Comparison of ENCODE assay signal across 1 cellular context in the genomic region with DNA sequence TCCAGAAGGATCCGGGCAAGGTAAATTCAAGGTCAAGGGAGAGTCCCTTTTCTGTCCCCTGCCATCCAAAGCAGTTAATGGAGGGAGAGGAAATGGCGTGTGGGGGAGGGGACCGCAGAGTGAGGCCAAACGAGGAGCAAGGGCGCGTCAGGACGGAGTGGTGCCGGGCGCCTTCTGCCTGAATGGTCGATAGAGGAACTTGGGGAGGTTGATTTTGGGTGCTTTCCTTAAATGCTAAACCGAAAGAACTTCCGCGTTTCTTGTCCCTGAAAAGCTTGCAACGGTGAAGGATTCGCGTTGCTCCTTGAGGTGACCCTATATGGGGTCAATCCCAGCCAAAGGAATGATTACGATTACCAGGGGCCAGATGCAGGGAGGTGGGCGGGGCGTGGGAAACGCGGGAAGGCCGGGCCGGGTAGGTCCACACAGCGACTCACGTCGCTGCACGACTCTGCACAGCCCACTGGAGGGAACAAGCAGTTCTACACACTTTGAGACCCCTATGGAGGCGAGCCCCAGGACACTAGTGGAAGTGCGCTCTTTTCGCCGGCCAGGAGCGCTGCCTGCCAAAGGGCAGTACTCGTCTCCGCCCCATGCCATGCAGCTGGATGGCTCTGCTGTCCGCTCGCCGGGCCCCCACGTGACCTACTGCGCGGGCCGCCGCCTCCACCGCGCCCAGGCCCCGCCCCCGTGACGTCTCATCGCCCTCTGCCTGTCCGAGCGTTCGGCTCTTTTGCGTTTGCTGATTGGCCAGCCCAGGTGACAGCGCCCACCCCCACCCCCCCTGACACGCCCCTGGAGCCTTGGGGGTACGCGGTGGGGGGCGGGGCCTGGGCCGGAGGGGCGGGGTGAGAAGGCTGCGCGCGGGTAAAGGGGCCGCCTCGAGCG.
TF ChIP-seq lines count a peak whose summit lies in the region.

No MANE protein-coding gene starts in this region.

TF ChIP-seq in HepG2, 621 proteins besides CTCF, POLR2A, EP300 and RAD21 (continued from another document and continues in another):
- TF ChIP-seq, protein P1, sequence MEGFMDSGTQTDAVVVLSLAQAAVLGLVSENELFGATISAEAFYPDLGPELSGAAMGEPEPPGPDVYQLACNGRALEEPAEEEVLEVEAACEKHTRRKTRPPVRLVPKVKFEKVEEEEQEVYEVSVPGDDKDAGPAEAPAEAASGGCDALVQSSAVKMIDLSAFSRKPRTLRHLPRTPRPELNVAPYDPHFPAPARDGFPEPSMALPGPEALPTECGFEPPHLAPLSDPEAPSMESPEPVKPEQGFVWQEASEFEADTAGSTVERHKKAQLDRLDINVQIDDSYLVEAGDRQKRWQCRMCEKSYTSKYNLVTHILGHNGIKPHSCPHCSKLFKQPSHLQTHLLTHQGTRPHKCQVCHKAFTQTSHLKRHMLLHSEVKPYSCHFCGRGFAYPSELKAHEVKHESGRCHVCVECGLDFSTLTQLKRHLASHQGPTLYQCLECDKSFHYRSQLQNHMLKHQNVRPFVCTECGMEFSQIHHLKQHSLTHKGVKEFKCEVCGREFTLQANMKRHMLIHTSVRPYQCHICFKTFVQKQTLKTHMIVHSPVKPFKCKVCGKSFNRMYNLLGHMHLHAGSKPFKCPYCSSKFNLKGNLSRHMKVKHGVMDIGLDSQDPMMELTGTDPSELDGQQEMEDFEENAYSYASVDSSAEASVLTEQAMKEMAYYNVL (CRISPR knock-in tag; IDR thresholded peaks at IDR 0.05; ENCODE audit: borderline replicate concordance) = no peak
- TF ChIP-seq ZGPAT (CRISPR knock-in tag; IDR thresholded peaks at IDR 0.05) (no peak), ZNF761 (CRISPR knock-in tag; conservative IDR thresholded peaks at IDR 0.05) (no peak), ZNF704 (CRISPR knock-in tag; IDR thresholded peaks at IDR 0.05; ENCODE audit: borderline replicate concordance) (no peak), CBX1 (IDR thresholded peaks at IDR 0.05; ENCODE audit: low read depth) (peak; percentile 56), HNRNPH1 (optimal IDR thresholded peaks at IDR 0.05; ENCODE audit: low read depth, low read length) (no peak), PAXIP1 (CRISPR knock-in tag; conservative IDR thresholded peaks at IDR 0.05) (0 out of 2 replicates have a peak, but pooled peaks have one; percentile 15), ADNP (CRISPR knock-in tag; IDR thresholded peaks at IDR 0.05) (no peak), SNRNP70 (IDR thresholded peaks at IDR 0.05; ENCODE audit: low read depth, low read length) (no peak), ZNF766 (CRISPR knock-in tag; IDR thresholded peaks at IDR 0.05; ENCODE audit: borderline replicate concordance) (no peak), GABPA (IDR thresholded peaks at IDR 0.05; ENCODE audit: low read depth, low read length) (no peak), GABPA (CRISPR knock-in tag; IDR thresholded peaks at IDR 0.05; ENCODE audit: low read depth) (no peak), KDM6A (CRISPR knock-in tag; IDR thresholded peaks at IDR 0.05; ENCODE audit: low read depth) (no peak), ATF7 (IDR thresholded peaks at IDR 0.05) (no peak), ATF7 (CRISPR knock-in tag; IDR thresholded peaks at IDR 0.05) (no peak), ZNF350 (CRISPR knock-in tag; IDR thresholded peaks at IDR 0.05; ENCODE audit: borderline replicate concordance, low read depth) (no peak; the same call in 1 of the 2 replicates), ZNF326 (CRISPR knock-in tag; IDR thresholded peaks at IDR 0.05; ENCODE audit: borderline replicate concordance) (no peak), RBAK (CRISPR knock-in tag; IDR thresholded peaks at IDR 0.05) (no peak), ZBTB38 (CRISPR knock-in tag; IDR thresholded peaks at IDR 0.05) (0 out of 2 replicates have a peak, but pooled peaks have one; percentile 28), CREB1 (IDR thresholded peaks at IDR 0.05) (peak; percentile 77), CREB1 (CRISPR knock-in tag; IDR thresholded peaks at IDR 0.05) (peak; percentile 71), AHDC1 (CRISPR knock-in tag; IDR thresholded peaks at IDR 0.05; ENCODE audit: borderline replicate concordance) (peak; percentile 21; the same call in 1 of the 2 replicates), ZNF441 (CRISPR knock-in tag; IDR thresholded peaks at IDR 0.05; ENCODE audit: borderline replicate concordance) (no peak), HNF4A (CRISPR knock-in tag; IDR thresholded peaks at IDR 0.05) (no peak; the same call in 1 of the 2 replicates), ZSCAN12 (CRISPR knock-in tag; IDR thresholded peaks at IDR 0.05) (no peak), CSRNP2 (CRISPR knock-in tag; conservative IDR thresholded peaks at IDR 0.05; ENCODE audit: low read depth) (no peak), CREM (IDR thresholded peaks at IDR 0.05) (no peak), CREM (CRISPR knock-in tag; IDR thresholded peaks at IDR 0.05) (no peak), ZNF550 (CRISPR knock-in tag; IDR thresholded peaks at IDR 0.05; ENCODE audit: borderline replicate concordance) (no peak), CHD4 (IDR thresholded peaks at IDR 0.05; ENCODE audit: borderline replicate concordance, low read length) (no peak), EEA1 (CRISPR knock-in tag; IDR thresholded peaks at IDR 0.05; ENCODE audit: borderline replicate concordance) (no peak), ZFX (CRISPR knock-in tag; IDR thresholded peaks at IDR 0.05; ENCODE audit: low read depth) (peak; percentile 14; the same call in 1 of the 2 replicates), FIP1L1 (IDR thresholded peaks at IDR 0.05; ENCODE audit: borderline replicate concordance, insufficient read depth, low read depth, low read length) (no peak), ZNF816 (CRISPR knock-in tag; IDR thresholded peaks at IDR 0.05; ENCODE audit: borderline replicate concordance) (no peak), ZNF83 (CRISPR knock-in tag; IDR thresholded peaks at IDR 0.05; ENCODE audit: borderline replicate concordance) (no peak), SATB2 (CRISPR knock-in tag; IDR thresholded peaks at IDR 0.05) (no peak), ZNF776 (CRISPR knock-in tag; IDR thresholded peaks at IDR 0.05) (0 out of 2 replicates have a peak, but pooled peaks have one; percentile 50), ZNF772 (CRISPR knock-in tag; IDR thresholded peaks at IDR 0.05) (0 out of 2 replicates have a peak, but pooled peaks have one; percentile 32), ZNF510 (CRISPR knock-in tag; IDR thresholded peaks at IDR 0.05; ENCODE audit: low read depth) (no peak)
- TF ChIP-seq, protein P2, sequence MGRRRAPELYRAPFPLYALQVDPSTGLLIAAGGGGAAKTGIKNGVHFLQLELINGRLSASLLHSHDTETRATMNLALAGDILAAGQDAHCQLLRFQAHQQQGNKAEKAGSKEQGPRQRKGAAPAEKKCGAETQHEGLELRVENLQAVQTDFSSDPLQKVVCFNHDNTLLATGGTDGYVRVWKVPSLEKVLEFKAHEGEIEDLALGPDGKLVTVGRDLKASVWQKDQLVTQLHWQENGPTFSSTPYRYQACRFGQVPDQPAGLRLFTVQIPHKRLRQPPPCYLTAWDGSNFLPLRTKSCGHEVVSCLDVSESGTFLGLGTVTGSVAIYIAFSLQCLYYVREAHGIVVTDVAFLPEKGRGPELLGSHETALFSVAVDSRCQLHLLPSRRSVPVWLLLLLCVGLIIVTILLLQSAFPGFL (CRISPR knock-in tag; IDR thresholded peaks at IDR 0.05) = no peak
- TF ChIP-seq, protein P3, sequence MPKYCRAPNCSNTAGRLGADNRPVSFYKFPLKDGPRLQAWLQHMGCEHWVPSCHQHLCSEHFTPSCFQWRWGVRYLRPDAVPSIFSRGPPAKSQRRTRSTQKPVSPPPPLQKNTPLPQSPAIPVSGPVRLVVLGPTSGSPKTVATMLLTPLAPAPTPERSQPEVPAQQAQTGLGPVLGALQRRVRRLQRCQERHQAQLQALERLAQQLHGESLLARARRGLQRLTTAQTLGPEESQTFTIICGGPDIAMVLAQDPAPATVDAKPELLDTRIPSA (CRISPR knock-in tag; IDR thresholded peaks at IDR 0.05; ENCODE audit: borderline replicate concordance) = no peak
- TF ChIP-seq, protein P4, sequence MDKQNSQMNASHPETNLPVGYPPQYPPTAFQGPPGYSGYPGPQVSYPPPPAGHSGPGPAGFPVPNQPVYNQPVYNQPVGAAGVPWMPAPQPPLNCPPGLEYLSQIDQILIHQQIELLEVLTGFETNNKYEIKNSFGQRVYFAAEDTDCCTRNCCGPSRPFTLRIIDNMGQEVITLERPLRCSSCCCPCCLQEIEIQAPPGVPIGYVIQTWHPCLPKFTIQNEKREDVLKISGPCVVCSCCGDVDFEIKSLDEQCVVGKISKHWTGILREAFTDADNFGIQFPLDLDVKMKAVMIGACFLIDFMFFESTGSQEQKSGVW (CRISPR knock-in tag; IDR thresholded peaks at IDR 0.05; ENCODE audit: borderline replicate concordance) = no peak
